ENCODE assay signal across 8 cellular contexts in genomic region chr15:74995182-74995778, GRCh38. TPM values are rescaled to one million over a fixed set of nuclear protein-coding genes. Genes with fewer than 3 reads are reported as not detected.
DNase-seq lines count a peak whose midpoint lies in the region; ATAC-seq and TF ChIP-seq lines count a peak whose summit lies in the region.

Gene SCAMP5, plus strand, starts transcription at chr15:74995563. Its CDS starts 16,277 bp downstream, at chr15:75011840.

- H3K36me3 Mint-ChIP-seq in activated naive CD4-positive, alpha-beta T cell treated with anti-CD3 and anti-CD28 coated beads, Interleukin-2, amount 50 U/mL, for 72 hours, result peaks cover 0 to 4% of the 10 kb centered on the region in 2 donors

- H3K27me3 ChIP-seq in neutrophil, result peaks cover 82% of the 10 kb centered on the region

- no peak for TF ChIP-seq CTCF in neutrophil (IDR thresholded peaks at IDR 0.05)

- no peaks in the 10 kb centered on the region for H3K9me3 Mint-ChIP-seq in activated naive CD4-positive, alpha-beta T cell treated with anti-CD3 and anti-CD28 coated beads, Interleukin-2, amount 50 U/mL, for 72 hours

- ATAC-seq in SK-N-SH treated with all-trans-retinoic acid at 6 μM for 48 hours, result peak; percentile 93
- peak; percentile 97 to 98 for ATAC-seq in activated naive CD4-positive, alpha-beta T cell treated with anti-CD3 and anti-CD28 coated beads, Interleukin-2, amount 50 U/mL, for 72 hours

- DNase-seq in Caki2 (ENCODE audit: low read depth) (peak; percentile 85), GOT3 (lab: John Stamatoyannopoulos, UW) (peak; percentile 26), NCI-H1092 (lab: John Stamatoyannopoulos, UW) (peak; percentile 93), glomerular endothelial cell (ENCODE audit: extremely low read depth, low read depth, low spot score) (peak; percentile 58), stromal cell of bone marrow (ENCODE audit: low read depth) (peak; percentile 83)
- DNase-seq in activated naive CD4-positive, alpha-beta T cell treated with anti-CD3 and anti-CD28 coated beads, Interleukin-2, amount 50 U/mL, for 72 hours (ENCODE audit: low spot score in 2 of 2), result peak; percentile 94 to 96

- H3K36me3 ChIP-seq in neutrophil, result no peaks in the 10 kb centered on the region

- no peaks in the 10 kb centered on the region for H3K9me3 ChIP-seq in neutrophil

- no peak within 1 kb of the TSS for H3K27ac ChIP-seq in neutrophil

- peak within 1 kb of the TSS; percentile 78 to 79 for H3K27ac Mint-ChIP-seq in activated naive CD4-positive, alpha-beta T cell treated with anti-CD3 and anti-CD28 coated beads, Interleukin-2, amount 50 U/mL, for 72 hours

- peak within 1 kb of the TSS; percentile 46 to 66 for H3K4me3 ChIP-seq in neutrophil (ENCODE audit: low read depth in 1 of 2, low read length in 1 of 2)

- in situ Hi-C loops in Caki2 (cut with HindIII; ENCODE audit: low pct_unique_long_range_greater_than_20kb, low sequenced_read_pairs), result no loop called here

- H3K4me1 ChIP-seq in neutrophil (ENCODE audit: control insufficient read depth in 1 of 2, insufficient read depth in 1 of 2, low read depth in 1 of 2, low read length in 1 of 2), result peaks cover 8 to 10% of the 10 kb centered on the region in 2 experiments

TF ChIP-seq in SK-N-SH treated with all-trans-retinoic acid at 6 μM for 48 hours, 23 proteins besides CTCF, POLR2A, EP300 and RAD21:
- TF ChIP-seq ZFP3 (CRISPR knock-in tag; IDR thresholded peaks at IDR 0.05) (peak; percentile 75; the same call in 1 of the 2 replicates), SNAI2 (CRISPR knock-in tag; IDR thresholded peaks at IDR 0.05) (0 out of 2 replicates have a peak, but pooled peaks have one; percentile 59), ARNTL (CRISPR knock-in tag; IDR thresholded peaks at IDR 0.05; ENCODE audit: borderline replicate concordance, low read depth) (no peak), ZNF70 (CRISPR knock-in tag; IDR thresholded peaks at IDR 0.05) (peak; percentile 95), TCF4 (CRISPR knock-in tag; IDR thresholded peaks at IDR 0.05; ENCODE audit: borderline replicate concordance) (0 out of 2 replicates have a peak, but pooled peaks have one; percentile 19), ESRRG (CRISPR knock-in tag; IDR thresholded peaks at IDR 0.05) (no peak)
- TF ChIP-seq, protein P1, sequence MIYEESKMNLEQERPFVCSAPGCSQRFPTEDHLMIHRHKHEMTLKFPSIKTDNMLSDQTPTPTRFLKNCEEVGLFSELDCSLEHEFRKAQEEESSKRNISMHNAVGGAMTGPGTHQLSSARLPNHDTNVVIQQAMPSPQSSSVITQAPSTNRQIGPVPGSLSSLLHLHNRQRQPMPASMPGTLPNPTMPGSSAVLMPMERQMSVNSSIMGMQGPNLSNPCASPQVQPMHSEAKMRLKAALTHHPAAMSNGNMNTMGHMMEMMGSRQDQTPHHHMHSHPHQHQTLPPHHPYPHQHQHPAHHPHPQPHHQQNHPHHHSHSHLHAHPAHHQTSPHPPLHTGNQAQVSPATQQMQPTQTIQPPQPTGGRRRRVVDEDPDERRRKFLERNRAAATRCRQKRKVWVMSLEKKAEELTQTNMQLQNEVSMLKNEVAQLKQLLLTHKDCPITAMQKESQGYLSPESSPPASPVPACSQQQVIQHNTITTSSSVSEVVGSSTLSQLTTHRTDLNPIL (CRISPR knock-in tag; IDR thresholded peaks at IDR 0.05; ENCODE audit: low read depth), result no peak
- TF ChIP-seq, protein P2, sequence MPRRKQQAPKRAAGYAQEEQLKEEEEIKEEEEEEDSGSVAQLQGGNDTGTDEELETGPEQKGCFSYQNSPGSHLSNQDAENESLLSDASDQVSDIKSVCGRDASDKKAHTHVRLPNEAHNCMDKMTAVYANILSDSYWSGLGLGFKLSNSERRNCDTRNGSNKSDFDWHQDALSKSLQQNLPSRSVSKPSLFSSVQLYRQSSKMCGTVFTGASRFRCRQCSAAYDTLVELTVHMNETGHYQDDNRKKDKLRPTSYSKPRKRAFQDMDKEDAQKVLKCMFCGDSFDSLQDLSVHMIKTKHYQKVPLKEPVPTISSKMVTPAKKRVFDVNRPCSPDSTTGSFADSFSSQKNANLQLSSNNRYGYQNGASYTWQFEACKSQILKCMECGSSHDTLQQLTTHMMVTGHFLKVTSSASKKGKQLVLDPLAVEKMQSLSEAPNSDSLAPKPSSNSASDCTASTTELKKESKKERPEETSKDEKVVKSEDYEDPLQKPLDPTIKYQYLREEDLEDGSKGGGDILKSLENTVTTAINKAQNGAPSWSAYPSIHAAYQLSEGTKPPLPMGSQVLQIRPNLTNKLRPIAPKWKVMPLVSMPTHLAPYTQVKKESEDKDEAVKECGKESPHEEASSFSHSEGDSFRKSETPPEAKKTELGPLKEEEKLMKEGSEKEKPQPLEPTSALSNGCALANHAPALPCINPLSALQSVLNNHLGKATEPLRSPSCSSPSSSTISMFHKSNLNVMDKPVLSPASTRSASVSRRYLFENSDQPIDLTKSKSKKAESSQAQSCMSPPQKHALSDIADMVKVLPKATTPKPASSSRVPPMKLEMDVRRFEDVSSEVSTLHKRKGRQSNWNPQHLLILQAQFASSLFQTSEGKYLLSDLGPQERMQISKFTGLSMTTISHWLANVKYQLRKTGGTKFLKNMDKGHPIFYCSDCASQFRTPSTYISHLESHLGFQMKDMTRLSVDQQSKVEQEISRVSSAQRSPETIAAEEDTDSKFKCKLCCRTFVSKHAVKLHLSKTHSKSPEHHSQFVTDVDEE (CRISPR knock-in tag; IDR thresholded peaks at IDR 0.05), result 0 out of 2 replicates have a peak, but pooled peaks have one; percentile 34

RNA-seq across cellular contexts. Expression of gene SCAMP5, which starts in this region (rescaled TPM):
- 0.88 and 1.0 TPM in 2 replicates for total RNA-seq in Caki2 (2014; rRNA removed; shearing (Covaris generic); ENCODE audit: low replicate concordance)
- total RNA-seq in activated naive CD4-positive, alpha-beta T cell treated with anti-CD3 and anti-CD28 coated beads, Interleukin-2, amount 50 U/mL, for 72 hours, result 10 to 100 TPM in 1 of 2 donors, 1 to 10 TPM in 1; 3.7 to 11.4 TPM
- 27.2 and 32.6 TPM in 2 replicates for total RNA-seq in glomerular endothelial cell

Comparison
In these comparisons a context has a peak if more than half of its experiments do, and no peak if none do; other contexts are left out.
1. DNase-seq: peak in every context shown above with its lines; median percentile 95 in activated naive CD4-positive, alpha-beta T cell treated with anti-CD3 and anti-CD28 coated beads, Interleukin-2, amount 50 U/mL, for 72 hours; 93 in NCI-H1092; 85 in Caki2; 83 in stromal cell of bone marrow; 58 in glomerular endothelial cell; 26 in GOT3.